ENCODE assay signal across 12 cellular contexts in genomic region chr12:65779091-65779642, GRCh38. TPM values are rescaled to one million over a fixed set of nuclear protein-coding genes. Genes with fewer than 3 reads are reported as not detected.
A peak's percentile ranks its signal among the peaks of the same experiment; 100 is the strongest.
DNase-seq lines count a peak whose midpoint lies in the region; ATAC-seq and TF ChIP-seq lines count a peak whose summit lies in the region.
"Had no signal": no experiment of that assay in that cellular context is flagged by ENCODE, and none has a peak within 500 bp of the region (broad histone marks: within the 10 kb centered on the region; RNA-seq: fewer than 3 reads in every experiment).

No MANE protein-coding gene starts in this region.

- H3K4me1 ChIP-seq in GM23338 (ENCODE audit: insufficient read depth) (peaks cover 22% of the 10 kb centered on the region), RWPE2 (ENCODE audit: insufficient read depth, poor library complexity, severe bottlenecking) (peaks cover 31% of the 10 kb centered on the region), neural progenitor cell (peaks cover 6% of the 10 kb centered on the region)

- H3K9ac ChIP-seq in neural progenitor cell, result no peak overlapping the region

- H3F3A ChIP-seq in GM23338 (replicated peaks; ENCODE audit: low read depth) (no peaks in the 10 kb centered on the region), neural progenitor cell (ENCODE audit: low read depth) (no peaks in the 10 kb centered on the region)

- H3K27ac Mint-ChIP-seq in GM23338 (peak overlapping the region; percentile 82), neural progenitor cell (no peak overlapping the region)
- H3K27ac Mint-ChIP-seq: stimulated activated memory B cell treated with anti-CD40 and anti-IgM and Interleukin-4, amounts not matched to agents 10 μg/mL and 1 μg/mL and 100 μg/mL, for 72 hours had no signal

- H3K27me3 ChIP-seq in GM23338 (ENCODE audit: insufficient read depth) (no peaks in the 10 kb centered on the region), RWPE2 (ENCODE audit: insufficient read depth, poor library complexity, severe bottlenecking) (no peaks in the 10 kb centered on the region), neural progenitor cell (no peaks in the 10 kb centered on the region)

- H3K4me1 Mint-ChIP-seq in GM23338, result peaks cover 29% of the 10 kb centered on the region
- H3K4me1 Mint-ChIP-seq in neural progenitor cell, result peaks cover 16% of the 10 kb centered on the region
- H3K4me1 Mint-ChIP-seq: activated CD8-positive, alpha-beta memory T cell treated with anti-CD3 and anti-CD28 coated beads, Interleukin-2, amount 10 ng/mL, durations not matched to agents 7 days and 5 days; stimulated activated memory B cell treated with anti-CD40 and anti-IgM and Interleukin-4, amounts not matched to agents 10 μg/mL and 1 μg/mL and 100 μg/mL, for 72 hours had no signal

- H3K27me3 Mint-ChIP-seq in GM23338 (ENCODE audit: insufficient read depth, low read depth, poor library complexity) (no peaks in the 10 kb centered on the region), neural progenitor cell (ENCODE audit: insufficient read depth, low read depth) (peaks cover 6% of the 10 kb centered on the region)

- no peaks in the 10 kb centered on the region for H3K79me2 ChIP-seq in GM23338 (replicated peaks; ENCODE audit: insufficient read depth)
- no peaks in the 10 kb centered on the region for H3K79me2 ChIP-seq in neural progenitor cell (ENCODE audit: low read depth)

- H3K9me3 Mint-ChIP-seq in GM23338 (peaks cover 10% of the 10 kb centered on the region; the same call in 2 of the 3 replicates), neural progenitor cell (peaks cover 10% of the 10 kb centered on the region)

- H3K9me3 ChIP-seq in RWPE2 (ENCODE audit: severe bottlenecking) (peaks cover 2% of the 10 kb centered on the region), neural progenitor cell (ENCODE audit: low read depth) (no peaks in the 10 kb centered on the region)

- ATAC-seq in GM23338 (no peak; the same call in 1 of the 3 replicates), RWPE2 (ENCODE audit: low read depth) (peak; percentile 35; the same call in 1 of the 3 replicates), HG03045 (IDR thresholded peaks at IDR 0.05; ENCODE audit: unreplicated experiment) (no peak), omental fat pad (ENCODE audit: low FRiP score) (no peak)
- ATAC-seq: activated CD8-positive, alpha-beta memory T cell treated with anti-CD3 and anti-CD28 coated beads, Interleukin-2, amount 10 ng/mL, durations not matched to agents 7 days and 5 days; stimulated activated memory B cell treated with anti-CD40 and anti-IgM and Interleukin-4, amounts not matched to agents 10 μg/mL and 1 μg/mL and 100 μg/mL, for 72 hours had no signal

- H3K4me3 ChIP-seq in GM23338 (peak overlapping the region; percentile 24; the same call in 1 of the 2 replicates), RWPE2 (ENCODE audit: severe bottlenecking) (no peak overlapping the region), fibroblast of mammary gland (ENCODE audit: control insufficient read depth, low read depth, low read length) (no peak overlapping the region), neural progenitor cell (no peak overlapping the region)

- no peak for TF ChIP-seq CTCF in GM23338 (conservative IDR thresholded peaks at IDR 0.05; ENCODE audit: low read depth in 2 of 2)
- TF ChIP-seq CTCF in RWPE2 (IDR thresholded peaks at IDR 0.05; ENCODE audit: poor library complexity, severe bottlenecking), result no peak
- no peak for TF ChIP-seq CTCF in fibroblast of mammary gland (conservative IDR thresholded peaks at IDR 0.05; ENCODE audit: control insufficient read depth, insufficient read depth, low read depth, low read length)
- no peak for TF ChIP-seq CTCF in neural progenitor cell (IDR thresholded peaks at IDR 0.05)
- no peak for TF ChIP-seq CTCF in omental fat pad (IDR thresholded peaks at IDR 0.05)

- no peak overlapping the region for H2AFZ ChIP-seq in GM23338
- H2AFZ ChIP-seq in neural progenitor cell (replicated peaks), result no peak overlapping the region

- DNase-seq in GM23338 (ENCODE audit: low spot score) (peak; percentile 88), RWPE2 (ENCODE audit: low spot score) (no peak), fibroblast of mammary gland (ENCODE audit: low read depth) (peak; percentile 51), neural progenitor cell (ENCODE audit: low spot score) (peak; percentile 27), dedifferentiated amniotic fluid mesenchymal stem cell (ENCODE audit: extremely low spot score) (no peak), omental fat pad (ENCODE audit: low spot score) (no peak)
- no peak for DNase-seq in central memory CD4-positive, alpha-beta T cell
- DNase-seq: activated CD8-positive, alpha-beta memory T cell treated with anti-CD3 and anti-CD28 coated beads, Interleukin-2, amount 10 ng/mL, durations not matched to agents 7 days and 5 days; amniotic stem cell; NCI-H69 had no signal

- H3K4me3 Mint-ChIP-seq in GM23338, result peak overlapping the region; percentile 36; the same call in 2 of the 3 replicates
- H3K4me3 Mint-ChIP-seq in neural progenitor cell, result no peak overlapping the region
- H3K4me3 Mint-ChIP-seq: activated CD8-positive, alpha-beta memory T cell treated with anti-CD3 and anti-CD28 coated beads, Interleukin-2, amount 10 ng/mL, durations not matched to agents 7 days and 5 days; stimulated activated memory B cell treated with anti-CD40 and anti-IgM and Interleukin-4, amounts not matched to agents 10 μg/mL and 1 μg/mL and 100 μg/mL, for 72 hours had no signal

- peak overlapping the region; percentile 77 for H3K27ac ChIP-seq in GM23338 (ENCODE audit: low read depth)
- H3K27ac ChIP-seq in RWPE2 (ENCODE audit: poor library complexity, severe bottlenecking), result peak overlapping the region; percentile 95
- H3K27ac ChIP-seq in neural progenitor cell, result no peak overlapping the region

- H3K9me2 ChIP-seq in GM23338 (ENCODE audit: insufficient read depth), result no peaks in the 10 kb centered on the region

- peak overlapping the region; percentile 60 for H3K4me2 ChIP-seq in GM23338
- peak overlapping the region; percentile 40 for H3K4me2 ChIP-seq in neural progenitor cell

- H3K36me3 Mint-ChIP-seq in GM23338 (ENCODE audit: low read depth) (peaks cover 9% of the 10 kb centered on the region; the same call in 2 of the 3 replicates), neural progenitor cell (no peaks in the 10 kb centered on the region)
- H3K36me3 Mint-ChIP-seq: activated CD8-positive, alpha-beta memory T cell treated with anti-CD3 and anti-CD28 coated beads, Interleukin-2, amount 10 ng/mL, durations not matched to agents 7 days and 5 days; stimulated activated memory B cell treated with anti-CD40 and anti-IgM and Interleukin-4, amounts not matched to agents 10 μg/mL and 1 μg/mL and 100 μg/mL, for 72 hours had no signal

- H3K36me3 ChIP-seq in GM23338 (ENCODE audit: insufficient read depth) (no peaks in the 10 kb centered on the region), RWPE2 (ENCODE audit: low read depth) (no peaks in the 10 kb centered on the region), neural progenitor cell (no peaks in the 10 kb centered on the region)

- H4K20me1 ChIP-seq in GM23338 (replicated peaks; ENCODE audit: insufficient read depth) (no peaks in the 10 kb centered on the region), neural progenitor cell (ENCODE audit: low read depth) (no peaks in the 10 kb centered on the region)

RNA-seq across cellular contexts. Expression of gene HMGA2, which starts 45.1 kb away (rescaled TPM):
- 86.0 and 94.8 TPM in 2 replicates for total RNA-seq in GM23338 (2014; rRNA removed; shearing (Covaris generic))
- 43.9 and 50.4 TPM in 2 replicates for polyA plus RNA-seq in GM23338 (2016; fragmentation: Nextera tagmentation; extraction: Ambion mirVana)
- total RNA-seq in neural progenitor cell (ENCODE audit: low replicate concordance) (136 and 200 TPM in 2 replicates), omental fat pad (1 to 10 TPM in 1 of 4 donors, not detected in 3; 1.6 TPM)
- total RNA-seq: activated CD8-positive, alpha-beta memory T cell treated with anti-CD3 and anti-CD28 coated beads, Interleukin-2, amount 10 ng/mL, durations not matched to agents 7 days and 5 days had no signal

Comparison
In these comparisons a context has a peak if more than half of its experiments do, and no peak if none do; other contexts are left out.
1. DNase-seq: peak in GM23338 (single experiment), fibroblast of mammary gland (single experiment) and neural progenitor cell (single experiment); none in RWPE2 (single experiment), dedifferentiated amniotic fluid mesenchymal stem cell (single experiment), central memory CD4-positive, alpha-beta T cell (single experiment) and omental fat pad (single experiment).
2. RNA of gene HMGA2, which starts 45.1 kb away (total RNA-seq): 136 to 200 TPM in neural progenitor cell and 86.0 to 94.8 TPM in GM23338; 1.6 TPM in omental fat pad; every median in the first group is over 10 times any median in the second.